In the genomic region with DNA sequence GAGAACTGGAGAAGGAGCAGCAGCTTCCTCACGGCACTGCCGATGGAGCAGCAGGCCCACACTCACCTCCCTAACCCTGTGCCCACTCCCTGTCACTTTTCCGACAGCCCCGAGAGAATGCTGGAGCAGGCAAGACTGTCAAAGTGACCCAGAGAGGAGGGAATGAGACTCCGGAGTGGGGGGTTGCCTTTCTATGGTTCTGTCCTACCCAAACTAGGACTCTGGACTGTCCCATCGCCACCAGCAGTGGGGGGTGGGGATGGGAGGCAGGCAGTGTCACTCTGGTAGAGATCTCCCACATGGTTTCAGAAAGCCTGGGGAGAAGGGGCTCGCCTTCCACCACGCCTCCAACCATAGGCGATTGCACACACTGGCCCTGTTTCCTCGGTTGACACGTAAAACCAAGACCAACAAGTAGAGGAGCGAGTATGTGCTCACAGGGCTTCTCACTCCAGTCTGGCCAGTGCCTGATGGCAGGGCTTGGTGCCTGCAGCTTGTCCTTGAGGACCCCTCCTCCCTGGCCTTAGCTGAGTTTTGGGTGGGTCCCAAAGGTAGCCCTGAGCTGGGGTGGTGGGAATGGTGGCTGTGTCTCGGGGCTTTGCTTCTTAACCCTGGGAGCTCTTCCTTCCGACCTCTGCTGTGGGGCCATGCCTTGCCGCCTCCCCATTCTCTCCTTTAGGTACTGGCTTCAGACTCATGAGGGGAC, we compare ENCODE assay signal across 16 cellular contexts.
"Had no signal": no experiment of that assay in that cellular context is flagged by ENCODE, and none has a peak within 500 bp of the region (broad histone marks: within the 10 kb centered on the region; RNA-seq: fewer than 3 reads in every experiment).

No MANE protein-coding gene starts in this region.

- H3K9me3 ChIP-seq: left ventricle myocardium inferior, lower lobe of right lung, neutrophil, tibial artery, upper lobe of left lung had no signal

- FAIRE-seq: endothelial cell of umbilical vein, kidney, small intestine had no signal

- H3K4me3 ChIP-seq: left ventricle myocardium inferior, lower lobe of right lung, tibial artery, upper lobe of left lung had no signal

- DNase-seq: dermis blood vessel endothelial cell; erythroblast; foreskin keratinocyte; immature natural killer cell; kidney; left cardiac atrium; left ventricle myocardium inferior; lower lobe of right lung; midbrain; small intestine; stimulated activated CD4-positive, alpha-beta T cell treated with anti-CD3 and anti-CD28 coated beads, Interleukin-2, amount 100 ng/mL, for 48 hours; tibial artery; upper lobe of left lung had no signal

- H3K27ac ChIP-seq: foreskin keratinocyte, left ventricle myocardium inferior, lower lobe of right lung, neutrophil, tibial artery, upper lobe of left lung had no signal

- ATAC-seq: foreskin keratinocyte; lower lobe of right lung; stimulated activated effector memory CD8-positive, alpha-beta T cell treated with anti-CD3 and anti-CD28 coated beads, Interleukin-12 subunit alpha, Interleukin-12 subunit beta, amount 100 ng/mL, for 72 hours had no signal

- H3K27me3 ChIP-seq: tibial artery, upper lobe of left lung had no signal

- H3K36me3 ChIP-seq: left ventricle myocardium inferior, lower lobe of right lung, neutrophil, tibial artery, upper lobe of left lung had no signal

- H3K4me1 ChIP-seq: foreskin keratinocyte, left ventricle myocardium inferior, lower lobe of right lung, upper lobe of left lung had no signal
